ENCODE assay signal across 9 cellular contexts in the genomic region with DNA sequence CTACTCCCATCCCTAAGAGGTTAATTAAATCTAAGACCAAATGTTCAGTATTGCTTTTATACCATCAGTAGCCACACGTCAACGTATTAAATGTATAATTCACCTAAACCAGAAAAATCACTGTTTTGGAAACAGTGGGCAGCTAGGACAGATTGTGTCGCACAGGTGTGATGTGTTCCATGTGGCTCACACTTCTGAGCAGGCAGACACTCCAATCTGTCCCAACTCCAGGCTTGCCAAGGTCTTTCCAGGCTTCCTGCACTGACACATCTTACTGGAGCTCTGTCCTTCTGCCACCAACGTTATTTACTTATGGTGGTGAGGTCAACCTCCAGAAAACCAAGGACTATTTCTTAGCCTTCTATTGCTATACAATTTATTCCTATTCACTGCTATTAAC. TPM values are rescaled to one million over a fixed set of nuclear protein-coding genes. Genes with fewer than 3 reads are reported as not detected.
"Had no signal": no experiment of that assay in that cellular context is flagged by ENCODE, and none has a peak within 500 bp of the region (broad histone marks: within the 10 kb centered on the region; RNA-seq: fewer than 3 reads in every experiment).

No MANE protein-coding gene starts in this region.

- H3K4me3 ChIP-seq: GM23248, HAP-1 had no signal

- H3K9me3 ChIP-seq: HAP-1 had no signal

- DNase-seq: GM23248, GOT3, H7, HFFc6 had no signal

- H3K27ac ChIP-seq: GM23248, HL-60 had no signal

- H3K36me3 ChIP-seq: HAP-1 had no signal

- H3K4me1 ChIP-seq: HAP-1 had no signal

RNA-seq across cellular contexts. Expression of a gene that starts 50.9 kb away (rescaled TPM):
- total RNA-seq: GM23248, H4, H7, HepG2, HFFc6, HT1080 had no signal
